Comparison of ENCODE assay signal across 14 cellular contexts in the genomic region with DNA sequence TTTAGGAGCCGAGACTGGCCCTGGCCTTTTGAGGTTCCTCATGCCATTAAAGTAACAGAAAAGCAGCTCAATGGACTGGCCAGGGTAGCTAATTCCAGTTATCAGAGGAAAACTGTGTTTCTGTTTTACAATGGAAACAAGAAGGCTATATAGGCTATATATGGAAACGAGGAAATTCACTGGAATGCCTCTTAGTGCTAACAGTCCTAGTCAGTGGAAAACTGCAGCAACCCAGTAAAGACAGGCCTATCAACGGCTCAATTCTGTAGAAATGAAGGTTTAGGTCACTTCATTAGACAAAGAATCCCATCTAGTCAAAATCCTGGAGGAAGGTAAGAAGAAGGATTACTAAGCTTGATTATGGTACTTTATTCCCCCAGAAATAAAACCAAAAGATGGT. TPM values are rescaled to one million over a fixed set of nuclear protein-coding genes. Genes with fewer than 3 reads are reported as not detected.
A peak's percentile ranks its signal among the peaks of the same experiment; 100 is the strongest.
DNase-seq lines count a peak whose midpoint lies in the region; ATAC-seq and TF ChIP-seq lines count a peak whose summit lies in the region.
"Had no signal": no experiment of that assay in that cellular context is flagged by ENCODE, and none has a peak within 500 bp of the region (broad histone marks: within the 10 kb centered on the region; RNA-seq: fewer than 3 reads in every experiment).

No MANE protein-coding gene starts in this region.

- no peaks in the 10 kb centered on the region for H3K36me3 ChIP-seq in cardiac muscle cell
- H3K36me3 ChIP-seq in left ventricle myocardium inferior = peaks cover under 1% of the 10 kb centered on the region
- no peaks in the 10 kb centered on the region for H3K36me3 ChIP-seq in ascending aorta
- H3K36me3 ChIP-seq in smooth muscle cell (ENCODE audit: low read depth) = no peaks in the 10 kb centered on the region
- no peaks in the 10 kb centered on the region for H3K36me3 ChIP-seq in left lung

- WGBS in smooth muscle cell (ENCODE audit: low lambda C conversion rate) = 19% methylated on average over 3 of the region's 3 CpGs

- H3K4me3 ChIP-seq in cardiac muscle cell (no peak overlapping the region), left ventricle myocardium inferior (no peak overlapping the region), ascending aorta (no peak overlapping the region), smooth muscle cell (no peak overlapping the region), left lung (no peak overlapping the region)
- H3K4me3 ChIP-seq: BLaER1 treated with 17β-estradiol and CSF1 and Interleukin-3, amounts not matched to agents 10 nM and 100 nM had no signal

- intact Hi-C loops in left ventricle myocardium inferior (cut with micrococcal nuclease) = no loop called here
- intact Hi-C loops in ascending aorta (cut with DNase I) = no loop called here
- intact Hi-C loops in left lung (cut with DNase I) = no loop called here

- H3K27me3 ChIP-seq in cardiac muscle cell (no peaks in the 10 kb centered on the region), left ventricle myocardium inferior (ENCODE audit: low read depth) (no peaks in the 10 kb centered on the region), ascending aorta (no peaks in the 10 kb centered on the region), smooth muscle cell (ENCODE audit: low read depth) (no peaks in the 10 kb centered on the region), left lung (no peaks in the 10 kb centered on the region)
- H3K27me3 ChIP-seq: BLaER1 treated with 17β-estradiol and CSF1 and Interleukin-3, amounts not matched to agents 10 nM and 100 nM had no signal

- H3K9me3 ChIP-seq in cardiac muscle cell (ENCODE audit: low read depth) (no peaks in the 10 kb centered on the region), left ventricle myocardium inferior (replicated peaks) (no peaks in the 10 kb centered on the region), ascending aorta (no peaks in the 10 kb centered on the region), smooth muscle cell (replicated peaks; ENCODE audit: low read depth) (no peaks in the 10 kb centered on the region), left lung (no peaks in the 10 kb centered on the region)
- H3K9me3 ChIP-seq: BLaER1 treated with 17β-estradiol and CSF1 and Interleukin-3, amounts not matched to agents 10 nM and 100 nM had no signal

- H3F3A ChIP-seq in smooth muscle cell (ENCODE audit: low read depth) = peaks cover 21% of the 10 kb centered on the region

- peaks cover 13% of the 10 kb centered on the region for H3K4me1 ChIP-seq in cardiac muscle cell (ENCODE audit: low read depth)
- peaks cover 53% of the 10 kb centered on the region for H3K4me1 ChIP-seq in left ventricle myocardium inferior
- H3K4me1 ChIP-seq in ascending aorta = peaks cover 0 to 8% of the 10 kb centered on the region in 2 donors
- peaks cover 19% of the 10 kb centered on the region for H3K4me1 ChIP-seq in smooth muscle cell (ENCODE audit: low read depth)
- H3K4me1 ChIP-seq in left lung = peaks cover 0 to 33% of the 10 kb centered on the region in 2 donors

- H3K79me2 ChIP-seq in smooth muscle cell (ENCODE audit: low read depth) = peaks cover 41% of the 10 kb centered on the region

- H3K9ac ChIP-seq in smooth muscle cell (ENCODE audit: low read depth) = no peak overlapping the region
- H3K9ac ChIP-seq: BLaER1 treated with 17β-estradiol and CSF1 and Interleukin-3, amounts not matched to agents 10 nM and 100 nM had no signal

- H3K27ac ChIP-seq in cardiac muscle cell = peak overlapping the region; percentile 51
- no peak overlapping the region for H3K27ac ChIP-seq in left ventricle myocardium inferior (replicated peaks)
- peak overlapping the region; percentile 3 to 15 for H3K27ac ChIP-seq in ascending aorta
- H3K27ac ChIP-seq in smooth muscle cell (ENCODE audit: low read depth) = peak overlapping the region; percentile 55
- no peak overlapping the region for H3K27ac ChIP-seq in left lung
- H3K27ac ChIP-seq: BLaER1 treated with 17β-estradiol and CSF1 and Interleukin-3, amounts not matched to agents 10 nM and 100 nM had no signal

- DNase-seq in cardiac muscle cell (ENCODE audit: low read depth in 1 of 2, low spot score in 1 of 2) (no peak), left ventricle myocardium inferior (no peak), ascending aorta (ENCODE audit: low spot score in 2 of 2) (no peak), smooth muscle cell (lab: John Stamatoyannopoulos, UW; ENCODE audit: unreplicated experiment) (no peak), left lung (no peak), T-helper 1 cell (no peak)
- DNase-seq: Calu3; CD8-positive, alpha-beta T cell; DMS79 treated with DMSO at 0.1 percent for 48 hours; GF-D8; GOT3; H7 had no signal

- TF ChIP-seq CTCF in cardiac muscle cell (IDR thresholded peaks at IDR 0.05; ENCODE audit: low read depth, low read length) (no peak), left ventricle myocardium inferior (IDR thresholded peaks at IDR 0.05; ENCODE audit: borderline replicate concordance) (no peak), ascending aorta (IDR thresholded peaks at IDR 0.05) (no peak), smooth muscle cell (IDR thresholded peaks at IDR 0.05; ENCODE audit: borderline replicate concordance, insufficient read depth, poor library complexity, severe bottlenecking) (no peak), left lung (IDR thresholded peaks at IDR 0.05) (no peak)

- H3K4me2 ChIP-seq in smooth muscle cell = peak overlapping the region; percentile 34

- no peak overlapping the region for H2AFZ ChIP-seq in smooth muscle cell (ENCODE audit: low read depth)

- no peak for ATAC-seq in left lung
- ATAC-seq: CD8-positive, alpha-beta T cell; HCT116 had no signal

- H4K20me1 ChIP-seq in smooth muscle cell (ENCODE audit: low read depth) = peaks cover 3% of the 10 kb centered on the region

RNA-seq across cellular contexts. Expression of gene TICAM2, which starts 3.2 kb away (rescaled TPM):
- 0.28 and 0.63 TPM in 2 replicates for total RNA-seq in cardiac muscle cell
- polyA plus RNA-seq in cardiac muscle cell = 0.22 and 0.54 TPM in 2 replicates
- total RNA-seq in left ventricle myocardium inferior = 2.3 TPM
- total RNA-seq in ascending aorta = 0.53 TPM
- 13.3 and 17.7 TPM in 2 replicates for total RNA-seq in smooth muscle cell
- 8.3 and 11.5 TPM in 2 replicates for polyA plus RNA-seq in smooth muscle cell
- total RNA-seq in left lung = 1 to 10 TPM; 5.4 to 8.6 TPM
- total RNA-seq: H7 had no signal

RNA-seq across cellular contexts. Expression of gene TMED7, which starts 20.4 kb away (rescaled TPM):
- 105 and 264 TPM in 2 replicates for total RNA-seq in cardiac muscle cell
- polyA plus RNA-seq in cardiac muscle cell = 43.3 and 52.9 TPM in 2 replicates
- total RNA-seq in left ventricle myocardium inferior = 77.5 TPM
- total RNA-seq in ascending aorta = 52.0 TPM
- 236 and 293 TPM in 2 replicates for total RNA-seq in smooth muscle cell
- polyA plus RNA-seq in smooth muscle cell = 71.5 and 91.5 TPM in 2 replicates
- 100 to 1,000 TPM; 101 to 115 TPM for total RNA-seq in left lung

Comparison
In these comparisons a context has a peak if more than half of its experiments do, and no peak if none do; other contexts are left out.
1. H3K27ac ChIP-seq: peak in cardiac muscle cell (single experiment), ascending aorta (2 of 2) and smooth muscle cell (single experiment); none in left ventricle myocardium inferior (single experiment) and left lung (0 of 2).